Comparison of ENCODE assay signal across 1 cellular context in the genomic region with DNA sequence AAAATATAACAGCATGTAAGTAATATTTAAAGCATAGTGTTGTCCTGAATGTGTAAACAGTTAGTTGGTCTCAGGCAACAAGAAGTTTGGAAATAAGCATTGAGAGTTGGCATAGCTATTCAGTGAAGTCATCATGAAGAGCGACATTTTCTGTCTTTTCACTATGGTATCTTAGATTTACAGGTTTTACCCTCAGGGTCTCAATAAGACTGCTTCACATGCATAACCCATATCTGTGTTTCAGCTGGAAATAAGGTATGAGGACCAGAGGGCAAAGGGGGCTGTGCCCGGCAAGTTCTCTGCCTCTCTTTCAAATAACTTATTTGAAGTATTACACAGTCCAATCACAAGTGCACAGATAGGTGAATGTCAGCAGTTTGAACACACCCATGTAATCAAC.
TF ChIP-seq lines count a peak whose summit lies in the region.

No MANE protein-coding gene starts in this region.

TF ChIP-seq in WTC11, 78 proteins besides CTCF, POLR2A, EP300 and RAD21 (continued from another document):
- TF ChIP-seq, protein P1, sequence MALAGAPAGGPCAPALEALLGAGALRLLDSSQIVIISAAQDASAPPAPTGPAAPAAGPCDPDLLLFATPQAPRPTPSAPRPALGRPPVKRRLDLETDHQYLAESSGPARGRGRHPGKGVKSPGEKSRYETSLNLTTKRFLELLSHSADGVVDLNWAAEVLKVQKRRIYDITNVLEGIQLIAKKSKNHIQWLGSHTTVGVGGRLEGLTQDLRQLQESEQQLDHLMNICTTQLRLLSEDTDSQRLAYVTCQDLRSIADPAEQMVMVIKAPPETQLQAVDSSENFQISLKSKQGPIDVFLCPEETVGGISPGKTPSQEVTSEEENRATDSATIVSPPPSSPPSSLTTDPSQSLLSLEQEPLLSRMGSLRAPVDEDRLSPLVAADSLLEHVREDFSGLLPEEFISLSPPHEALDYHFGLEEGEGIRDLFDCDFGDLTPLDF (CRISPR knock-in tag; IDR thresholded peaks at IDR 0.05), result no peak
